In genomic region chr5:132828846-132829494, GRCh38 we compare ENCODE assay signal across 9 cellular contexts. TPM values are rescaled to one million over a fixed set of nuclear protein-coding genes. Genes with fewer than 3 reads are reported as not detected.
DNase-seq lines count a peak whose midpoint lies in the region; ATAC-seq and TF ChIP-seq lines count a peak whose summit lies in the region.
"Had no signal": no experiment of that assay in that cellular context is flagged by ENCODE, and none has a peak within 500 bp of the region (broad histone marks: within the 10 kb centered on the region; RNA-seq: fewer than 3 reads in every experiment).

No MANE protein-coding gene starts in this region.

- peak overlapping the region; percentile 1 for H3K27ac Mint-ChIP-seq in central memory CD8-positive, alpha-beta T cell (ENCODE audit: low read depth)

- POLR2A ChIA-PET in IMR-90 (lab: Charles Lee; ENCODE audit: unreplicated experiment), result interaction anchor here (0.6 kb wide), 1 partner anchor 9 kb away, joined by 10 read pairs; no protein-coding TSS in a partner anchor

- H3K9me3 Mint-ChIP-seq in central memory CD8-positive, alpha-beta T cell, result no peaks in the 10 kb centered on the region

- no TSS peak for BruUV-seq in IMR-90 (replicated peaks; lab: Mats Ljungman, UMichigan)

- TF ChIP-seq CTCF in AG10803 (conservative IDR thresholded peaks at IDR 0.05; ENCODE audit: low read length) (0 out of 2 replicates have a peak, but pooled peaks have one; percentile 7), IMR-90 (conservative IDR thresholded peaks at IDR 0.05; ENCODE audit: low read depth, low read length) (no peak)

- H2BK5ac ChIP-seq in IMR-90 (ENCODE audit: low read depth, low read length, poor library complexity, severe bottlenecking), result no peak overlapping the region

- CTCF ChIA-PET in IMR-90 (lab: Yijun Ruan, JAX), result interaction anchor here (0.6 to 1.7 kb wide), 5 partner anchors 9 to 55 kb away, joined by 3 to 7 read pairs (median 5); no protein-coding TSS in a partner anchor

- H2AK5ac ChIP-seq in IMR-90 (ENCODE audit: low read depth, low read length), result no peak overlapping the region

- peaks cover 45% of the 10 kb centered on the region for H3K27me3 Mint-ChIP-seq in central memory CD8-positive, alpha-beta T cell

- intact Hi-C loops in IMR-90 (cut with micrococcal nuclease), result no loop called here

- H3K4me1 ChIP-seq in IMR-90 (ENCODE audit: control insufficient read depth, insufficient read depth, low read length), result peaks cover 4% of the 10 kb centered on the region; the same call in 1 of the 2 replicates
- H3K4me1 ChIP-seq in muscle layer of duodenum (ENCODE audit: control insufficient read depth in 1 of 2, insufficient read depth in 2 of 2, low read length in 2 of 2), result peaks cover 5 to 15% of the 10 kb centered on the region in 2 donors

- no peak overlapping the region for H2BK15ac ChIP-seq in IMR-90 (ENCODE audit: low read depth, low read length)

- H2BK20ac ChIP-seq in IMR-90 (ENCODE audit: low read depth, low read length), result no peak overlapping the region

- peaks cover 5% of the 10 kb centered on the region for H3K36me3 Mint-ChIP-seq in central memory CD8-positive, alpha-beta T cell (ENCODE audit: insufficient read depth)

- ATAC-seq in IMR-90 (ENCODE audit: low read depth), result no peak
- no peak for ATAC-seq in central memory CD8-positive, alpha-beta T cell (replicated peaks; ENCODE audit: extremely low read depth, poor library complexity, severe bottlenecking)

- H4K20me1 ChIP-seq in IMR-90 (ENCODE audit: insufficient read depth, low read length), result no peaks in the 10 kb centered on the region

- H3K23ac ChIP-seq in IMR-90 (ENCODE audit: low read depth, low read length), result peak overlapping the region; percentile 43; the same call in 1 of the 2 replicates

- H3K4me3 ChIP-seq in AG10803 (ENCODE audit: low read length), result no peak overlapping the region; the same call in 1 of the 2 replicates
- H3K4me3 ChIP-seq in IMR-90 (ENCODE audit: insufficient read depth, low read depth, low read length), result no peak overlapping the region
- peak overlapping the region; percentile 65 to 78 for H3K4me3 ChIP-seq in muscle layer of duodenum (ENCODE audit: low read depth in 1 of 2, low read length in 2 of 2)

- peak overlapping the region; percentile 83 for H3K4me3 Mint-ChIP-seq in central memory CD8-positive, alpha-beta T cell

- H4K91ac ChIP-seq in IMR-90 (ENCODE audit: insufficient read depth, low read depth, low read length), result no peak overlapping the region

- TF ChIP-seq POLR2A in IMR-90 (IDR thresholded peaks at IDR 0.05; ENCODE audit: low read depth, low read length), result no peak

- no peaks in the 10 kb centered on the region for H3K27me3 ChIP-seq in IMR-90 (ENCODE audit: control insufficient read depth, insufficient read depth, low read length)
- H3K27me3 ChIP-seq in muscle layer of duodenum (ENCODE audit: low read depth, low read length), result no peaks in the 10 kb centered on the region

- H2AFZ ChIP-seq in IMR-90 (replicated peaks; ENCODE audit: low read length, poor library complexity), result peak overlapping the region; percentile 99

- H2AK9ac ChIP-seq in IMR-90 (replicated peaks; ENCODE audit: low read depth, low read length, poor library complexity), result peak overlapping the region; percentile 16

- H4K8ac ChIP-seq in IMR-90 (ENCODE audit: low read depth in 2 of 2, low read length in 2 of 2), result no peak overlapping the region; a peak in 1 of 4 replicates

- in situ Hi-C loops in IMR-90 (cut with MboI; ENCODE audit: low sequenced_read_pairs), result no loop called here

- peaks cover 6% of the 10 kb centered on the region; the same call in 1 of the 2 replicates for H3K36me3 ChIP-seq in IMR-90 (ENCODE audit: control insufficient read depth, insufficient read depth, low read length)
- H3K36me3 ChIP-seq in muscle layer of duodenum (ENCODE audit: control insufficient read depth in 1 of 2, insufficient read depth in 2 of 2, low read length in 2 of 2), result no peaks in the 10 kb centered on the region

- dilution Hi-C loops in IMR-90 (cut with HindIII; ENCODE audit: low sequenced_read_pairs, unreplicated experiment), result no loop called here

- H3K4me1 Mint-ChIP-seq in central memory CD8-positive, alpha-beta T cell, result peaks cover 17% of the 10 kb centered on the region

- no peak overlapping the region for H3K18ac ChIP-seq in IMR-90 (ENCODE audit: low read depth, low read length)

- no peak for TF ChIP-seq RAD21 in IMR-90 (IDR thresholded peaks at IDR 0.05; ENCODE audit: low read length)

- H3K9me3 ChIP-seq in IMR-90 (ENCODE audit: control insufficient read depth, insufficient read depth, low read length) (no peaks in the 10 kb centered on the region), muscle layer of duodenum (ENCODE audit: control insufficient read depth in 1 of 2, low read length in 2 of 2) (no peaks in the 10 kb centered on the region)

- H3K4me2 ChIP-seq in IMR-90 (ENCODE audit: low read depth, low read length), result no peak overlapping the region; the same call in 1 of the 2 replicates

- DNase-seq in AG10803 (ENCODE audit: low read depth) (no peak), IMR-90 (no peak), kidney tubule cell (ENCODE audit: low spot score) (no peak), SIG-M5 treated with dmso at 0.1 percent for 504 hours (lab: John Stamatoyannopoulos, UW; ENCODE audit: unreplicated experiment) (no peak), NCI-H2227 (lab: John Stamatoyannopoulos, UW; ENCODE audit: unreplicated experiment) (no peak), NCI-H187 (lab: John Stamatoyannopoulos, UW) (no peak)
- DNase-seq in central memory CD8-positive, alpha-beta T cell (ENCODE audit: low spot score in 2 of 2), result no peak
- DNase-seq: NCI-H226 had no signal

- no peak overlapping the region for H2BK120ac ChIP-seq in IMR-90 (ENCODE audit: low read depth, low read length)

- H3K4ac ChIP-seq in IMR-90 (ENCODE audit: low read depth, low read length), result peak overlapping the region; percentile 41; the same call in 1 of the 2 replicates

- H3K27ac ChIP-seq in IMR-90 (ENCODE audit: insufficient read depth, low read length) (no peak overlapping the region), muscle layer of duodenum (ENCODE audit: low read length) (no peak overlapping the region)

- peaks cover 13 to 32% of the 10 kb centered on the region in 2 experiments; a peak in 3 of 4 replicates for H3K79me1 ChIP-seq in IMR-90 (ENCODE audit: low read depth in 1 of 2, low read length in 2 of 2)

- no peak overlapping the region for H3K9ac ChIP-seq in IMR-90 (ENCODE audit: low read depth, low read length)

- 100% methylated on average over 1 of the region's 4 CpGs; no CpG with 5 or more reads in 1 of the 2 experiments for WGBS in IMR-90 (ENCODE audit: extremely low coverage in 2 of 2, insufficient read length in 1 of 2), 2 experiments

- H3K9me1 ChIP-seq in IMR-90 (ENCODE audit: insufficient read depth, low read length), result peaks cover 4% of the 10 kb centered on the region; the same call in 1 of the 2 replicates

- no peak overlapping the region for H3K56ac ChIP-seq in IMR-90 (ENCODE audit: extremely low read depth, insufficient read depth, low read length)

- H3K14ac ChIP-seq in IMR-90 (replicated peaks; ENCODE audit: low read depth, low read length), result no peak overlapping the region

- H4K5ac ChIP-seq in IMR-90 (ENCODE audit: low read depth, low read length), result no peak overlapping the region

TF ChIP-seq in IMR-90, 13 proteins besides CTCF, POLR2A, EP300 and RAD21 (continues in another document):
- TF ChIP-seq, protein P1, sequence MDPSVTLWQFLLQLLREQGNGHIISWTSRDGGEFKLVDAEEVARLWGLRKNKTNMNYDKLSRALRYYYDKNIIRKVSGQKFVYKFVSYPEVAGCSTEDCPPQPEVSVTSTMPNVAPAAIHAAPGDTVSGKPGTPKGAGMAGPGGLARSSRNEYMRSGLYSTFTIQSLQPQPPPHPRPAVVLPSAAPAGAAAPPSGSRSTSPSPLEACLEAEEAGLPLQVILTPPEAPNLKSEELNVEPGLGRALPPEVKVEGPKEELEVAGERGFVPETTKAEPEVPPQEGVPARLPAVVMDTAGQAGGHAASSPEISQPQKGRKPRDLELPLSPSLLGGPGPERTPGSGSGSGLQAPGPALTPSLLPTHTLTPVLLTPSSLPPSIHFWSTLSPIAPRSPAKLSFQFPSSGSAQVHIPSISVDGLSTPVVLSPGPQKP (IDR thresholded peaks at IDR 0.05; ENCODE audit: borderline replicate concordance, low read depth, low read length), result no peak
- TF ChIP-seq MAFK (IDR thresholded peaks at IDR 0.05; ENCODE audit: low read depth, low read length) (no peak), CHD1 (IDR thresholded peaks at IDR 0.05; ENCODE audit: low read depth, low read length) (no peak), MXI1 (IDR thresholded peaks at IDR 0.05; ENCODE audit: borderline replicate concordance, low read depth, low read length) (no peak), NFE2L2 (IDR thresholded peaks at IDR 0.05; ENCODE audit: low read depth, low read length) (no peak), RCOR1 (IDR thresholded peaks at IDR 0.05; ENCODE audit: insufficient replicate concordance, low read length) (no peak), MAZ (IDR thresholded peaks at IDR 0.05; ENCODE audit: borderline replicate concordance, low read depth, low read length) (no peak), CEBPB (IDR thresholded peaks at IDR 0.05; ENCODE audit: low read depth, low read length) (no peak), FOS (IDR thresholded peaks at IDR 0.05; ENCODE audit: low read depth, low read length) (no peak), RFX5 (IDR thresholded peaks at IDR 0.05; ENCODE audit: low read depth, low read length) (no peak)

RNA-seq across cellular contexts. Expression of gene SHROOM1, which starts 1.5 kb away (rescaled TPM):
- total RNA-seq in IMR-90 (2012; rRNA removed), result 1.4 and 2.5 TPM in 2 replicates
- 6.3 and 8.8 TPM in 2 replicates for polyA plus RNA-seq in IMR-90 (2012; rRNA removed)
- 4.1 and 9.0 TPM in 2 replicates for polyA plus RNA-seq in IMR-90 (2012; cell fraction: cytosol; rRNA removed)
- polyA plus RNA-seq in IMR-90 (2012; cell fraction: nucleus; rRNA removed; ENCODE audit: low replicate concordance), result 28.6 and 53.5 TPM in 2 replicates

RNA-seq across cellular contexts. Expression of gene SOWAHA, which starts 15.9 kb away (rescaled TPM):
- under 0.01 TPM in 1 of 2 replicates, not detected in the other for total RNA-seq in IMR-90 (2012; rRNA removed)
- 0.03 TPM in 1 of 2 replicates, not detected in the other for polyA plus RNA-seq in IMR-90 (2012; rRNA removed)
- polyA plus RNA-seq in IMR-90 (2012; cell fraction: cytosol; rRNA removed), result 0.02 and 0.04 TPM in 2 replicates
- polyA plus RNA-seq in IMR-90 (2012; cell fraction: nucleus; rRNA removed; ENCODE audit: low replicate concordance), result 0.01 TPM in 1 of 2 replicates, not detected in the other

RNA-seq across cellular contexts. Expression of gene GDF9, which starts 37.3 kb away (rescaled TPM):
- 0.18 and 0.28 TPM in 2 replicates for total RNA-seq in IMR-90 (2012; rRNA removed)
- polyA plus RNA-seq in IMR-90 (2012; rRNA removed), result 0.16 and 0.21 TPM in 2 replicates
- 0.01 and 0.02 TPM in 2 replicates for polyA plus RNA-seq in IMR-90 (2012; cell fraction: cytosol; rRNA removed)
- polyA plus RNA-seq in IMR-90 (2012; cell fraction: nucleus; rRNA removed; ENCODE audit: low replicate concordance), result 0.14 and 0.57 TPM in 2 replicates

RNA-seq across cellular contexts. Expression of gene UQCRQ, which starts 37.5 kb away (rescaled TPM):
- 69.7 and 73.7 TPM in 2 replicates for total RNA-seq in IMR-90 (2012; rRNA removed)
- 292 and 406 TPM in 2 replicates for polyA plus RNA-seq in IMR-90 (2012; rRNA removed)
- 213 and 412 TPM in 2 replicates for polyA plus RNA-seq in IMR-90 (2012; cell fraction: cytosol; rRNA removed)
- 72.8 and 108 TPM in 2 replicates for polyA plus RNA-seq in IMR-90 (2012; cell fraction: nucleus; rRNA removed; ENCODE audit: low replicate concordance)

RNA-seq across cellular contexts. Expression of gene LEAP2, which starts 44.5 kb away (rescaled TPM):
- under 0.01 TPM in 2 replicates for total RNA-seq in IMR-90 (2012; rRNA removed)
- 0.23 and 0.36 TPM in 2 replicates for polyA plus RNA-seq in IMR-90 (2012; rRNA removed)
- 0.04 and 0.10 TPM in 2 replicates for polyA plus RNA-seq in IMR-90 (2012; cell fraction: cytosol; rRNA removed)
- 0.55 and 3.5 TPM in 2 replicates for polyA plus RNA-seq in IMR-90 (2012; cell fraction: nucleus; rRNA removed; ENCODE audit: low replicate concordance)

Comparison
In these comparisons a context has a peak if more than half of its experiments do, and no peak if none do; other contexts are left out.
1. H3K4me3 ChIP-seq: peak in muscle layer of duodenum (2 of 2); none in AG10803 (single experiment) and IMR-90 (single experiment).